ENCODE assay signal across 12 cellular contexts in genomic region chr7:102045681-102046372, GRCh38.
DNase-seq lines count a peak whose midpoint lies in the region; TF ChIP-seq lines count a peak whose summit lies in the region.
"Had no signal": no experiment of that assay in that cellular context is flagged by ENCODE, and none has a peak within 500 bp of the region (broad histone marks: within the 10 kb centered on the region; RNA-seq: fewer than 3 reads in every experiment).

No MANE protein-coding gene starts in this region.

- H3K9ac ChIP-seq in rectal smooth muscle tissue (ENCODE audit: low read length): no peak overlapping the region

- no peaks in the 10 kb centered on the region for H3K9me3 ChIP-seq in esophagus muscularis mucosa
- H3K9me3 ChIP-seq: colonic mucosa had no signal

- H3K4me3 ChIP-seq in HL-60 (replicated peaks; ENCODE audit: insufficient read depth, low read length) (no peak overlapping the region), esophagus muscularis mucosa (peak overlapping the region; percentile 41 to 49 (median 42)), rectal smooth muscle tissue (ENCODE audit: low read length) (peak overlapping the region; percentile 45), lower leg skin (ENCODE audit: low read depth, poor library complexity, severe bottlenecking) (no peak overlapping the region)
- H3K4me3 ChIP-seq: colonic mucosa had no signal

- peaks cover 0 to 2% (median 0%) of the 10 kb centered on the region in 7 donors for H3K9me3 Mint-ChIP-seq in CD14-positive monocyte
- no peaks in the 10 kb centered on the region for H3K9me3 Mint-ChIP-seq in activated T-cell treated with anti-CD3 and anti-CD28 coated beads, Interleukin-2, amount 50 U/mL, for 24 hours
- H3K9me3 Mint-ChIP-seq: activated naive CD8-positive, alpha-beta T cell treated with anti-CD3 and anti-CD28 coated beads, Interleukin-2, amount 10 ng/mL, durations not matched to agents 7 days and 5 days; stimulated activated effector memory CD8-positive, alpha-beta T cell treated with anti-CD3 and anti-CD28 coated beads, Interleukin-12 subunit alpha, Interleukin-12 subunit beta, amount 100 ng/mL, for 72 hours had no signal

- WGBS in esophagus muscularis mucosa: 67% methylated on average over 11 of the region's 11 CpGs
- 79 to 82% methylated on average over 11 of the region's 11 CpGs for WGBS in lower leg skin, 2 donors

- H3K36me3 ChIP-seq in esophagus muscularis mucosa: no peaks in the 10 kb centered on the region
- no peaks in the 10 kb centered on the region for H3K36me3 ChIP-seq in rectal smooth muscle tissue (ENCODE audit: control insufficient read depth, insufficient read depth, low read length)
- H3K36me3 ChIP-seq: colonic mucosa had no signal

- peaks cover 30% of the 10 kb centered on the region for H3K4me1 Mint-ChIP-seq in CD14-positive monocyte
- peaks cover 12% of the 10 kb centered on the region for H3K4me1 Mint-ChIP-seq in activated T-cell treated with anti-CD3 and anti-CD28 coated beads, Interleukin-2, amount 50 U/mL, for 24 hours (ENCODE audit: low read depth)
- H3K4me1 Mint-ChIP-seq: activated naive CD8-positive, alpha-beta T cell treated with anti-CD3 and anti-CD28 coated beads, Interleukin-2, amount 10 ng/mL, durations not matched to agents 7 days and 5 days had no signal

- TF ChIP-seq POLR2A in esophagus muscularis mucosa (IDR thresholded peaks at IDR 0.05; ENCODE audit: low read depth): no peak
- TF ChIP-seq POLR2A in lower leg skin (IDR thresholded peaks at IDR 0.05): no peak

- H3K4me3 Mint-ChIP-seq in CD14-positive monocyte: no peak overlapping the region
- H3K4me3 Mint-ChIP-seq in activated T-cell treated with anti-CD3 and anti-CD28 coated beads, Interleukin-2, amount 50 U/mL, for 24 hours: no peak overlapping the region
- H3K4me3 Mint-ChIP-seq: activated naive CD8-positive, alpha-beta T cell treated with anti-CD3 and anti-CD28 coated beads, Interleukin-2, amount 10 ng/mL, durations not matched to agents 7 days and 5 days; stimulated activated effector memory CD8-positive, alpha-beta T cell treated with anti-CD3 and anti-CD28 coated beads, Interleukin-12 subunit alpha, Interleukin-12 subunit beta, amount 100 ng/mL, for 72 hours had no signal

- H3K27ac ChIP-seq in HL-60 (replicated peaks): peak overlapping the region; percentile 56
- peak overlapping the region in 3 of 4 donors; percentile 41 to 66 (median 53) for H3K27ac ChIP-seq in esophagus muscularis mucosa (replicated peaks in 1 of 4)
- no peak overlapping the region for H3K27ac ChIP-seq in rectal smooth muscle tissue (ENCODE audit: low read depth, low read length)
- H3K27ac ChIP-seq: colonic mucosa had no signal

- H3K27me3 ChIP-seq in HL-60 (ENCODE audit: insufficient read depth, poor library complexity, severe bottlenecking) (no peaks in the 10 kb centered on the region), esophagus muscularis mucosa (no peaks in the 10 kb centered on the region), rectal smooth muscle tissue (ENCODE audit: control insufficient read depth, insufficient read depth, low read length) (no peaks in the 10 kb centered on the region)
- H3K27me3 ChIP-seq: colonic mucosa had no signal

- peaks cover 0 to 2% (median 0%) of the 10 kb centered on the region in 3 donors for H3K27me3 Mint-ChIP-seq in CD14-positive monocyte (ENCODE audit: low read depth in 3 of 3)
- H3K27me3 Mint-ChIP-seq in activated T-cell treated with anti-CD3 and anti-CD28 coated beads, Interleukin-2, amount 50 U/mL, for 24 hours: no peaks in the 10 kb centered on the region
- H3K27me3 Mint-ChIP-seq: activated naive CD8-positive, alpha-beta T cell treated with anti-CD3 and anti-CD28 coated beads, Interleukin-2, amount 10 ng/mL, durations not matched to agents 7 days and 5 days had no signal

- H3K27ac Mint-ChIP-seq in CD14-positive monocyte: peak overlapping the region; percentile 15 to 86 (median 74)
- H3K27ac Mint-ChIP-seq in activated T-cell treated with anti-CD3 and anti-CD28 coated beads, Interleukin-2, amount 50 U/mL, for 24 hours: no peak overlapping the region
- H3K27ac Mint-ChIP-seq: activated naive CD8-positive, alpha-beta T cell treated with anti-CD3 and anti-CD28 coated beads, Interleukin-2, amount 10 ng/mL, durations not matched to agents 7 days and 5 days; stimulated activated effector memory CD8-positive, alpha-beta T cell treated with anti-CD3 and anti-CD28 coated beads, Interleukin-12 subunit alpha, Interleukin-12 subunit beta, amount 100 ng/mL, for 72 hours had no signal

- intact Hi-C loops in CD14-positive monocyte (cut with micrococcal nuclease): no loop called here
- intact Hi-C loops in esophagus muscularis mucosa (cut with DNase I): no loop called here
- intact Hi-C loops in lower leg skin (cut with DNase I; ENCODE audit: low total_unique reads): no loop called here

- H3K36me3 Mint-ChIP-seq in CD14-positive monocyte: peaks cover 17 to 40% of the 10 kb centered on the region in 2 donors
- peaks cover 12% of the 10 kb centered on the region for H3K36me3 Mint-ChIP-seq in activated T-cell treated with anti-CD3 and anti-CD28 coated beads, Interleukin-2, amount 50 U/mL, for 24 hours (ENCODE audit: low read depth)
- H3K36me3 Mint-ChIP-seq: activated naive CD8-positive, alpha-beta T cell treated with anti-CD3 and anti-CD28 coated beads, Interleukin-2, amount 10 ng/mL, durations not matched to agents 7 days and 5 days had no signal

- DNase-seq in CD14-positive monocyte (ENCODE audit: low spot score) (peak; percentile 76), HL-60 (ENCODE audit: low read depth in 1 of 2, low spot score in 1 of 2) (peak in 1 of 2 experiments; percentile 62), esophagus muscularis mucosa (ENCODE audit: extremely low spot score) (no peak), lower leg skin (ENCODE audit: low spot score in 2 of 2) (no peak), kidney tubule cell (ENCODE audit: low spot score) (no peak), HuH-7 (ENCODE audit: low spot score) (no peak)
- no peak for DNase-seq in activated T-cell treated with anti-CD3 and anti-CD28 coated beads, Interleukin-2, amount 50 U/mL, for 24 hours
- DNase-seq: activated naive CD8-positive, alpha-beta T cell treated with anti-CD3 and anti-CD28 coated beads, Interleukin-2, amount 10 ng/mL, durations not matched to agents 7 days and 5 days; colonic mucosa; stimulated activated CD4-positive, alpha-beta T cell treated with anti-CD3 and anti-CD28 coated beads, Interleukin-2, amount 100 ng/mL, for 24 hours had no signal

- no peak for TF ChIP-seq EP300 in esophagus muscularis mucosa (IDR thresholded peaks at IDR 0.05)

- peaks cover 16 to 35% (median 21%) of the 10 kb centered on the region in 4 donors for H3K4me1 ChIP-seq in esophagus muscularis mucosa
- peaks cover 9% of the 10 kb centered on the region for H3K4me1 ChIP-seq in rectal smooth muscle tissue (ENCODE audit: control insufficient read depth, insufficient read depth, low read length)
- H3K4me1 ChIP-seq: colonic mucosa had no signal

- no peak for TF ChIP-seq CTCF in CD14-positive monocyte (IDR thresholded peaks at IDR 0.05)
- TF ChIP-seq CTCF in HL-60 (IDR thresholded peaks at IDR 0.05; ENCODE audit: insufficient read depth, low read length): no peak
- no peak for TF ChIP-seq CTCF in esophagus muscularis mucosa (IDR thresholded peaks at IDR 0.05)
- no peak for TF ChIP-seq CTCF in lower leg skin (IDR thresholded peaks at IDR 0.05)

Comparison
In these comparisons a context has a peak if more than half of its experiments do, and no peak if none do; other contexts are left out.
1. H3K4me3 ChIP-seq: peak in esophagus muscularis mucosa (4 of 4) and rectal smooth muscle tissue (single experiment); none in HL-60 (single experiment) and lower leg skin (single experiment).